In genomic region chr10:20747782-20748181, GRCh38 we compare ENCODE assay signal across 24 cellular contexts.
"Had no signal": no experiment of that assay in that cellular context is flagged by ENCODE, and none has a peak within 500 bp of the region (broad histone marks: within the 10 kb centered on the region; RNA-seq: fewer than 3 reads in every experiment).

No MANE protein-coding gene starts in this region.

- H3K9me3 ChIP-seq: ovary, right lobe of liver, uterus had no signal

- H3K27ac ChIP-seq: neural progenitor cell, ovary, parathyroid adenoma, psoas muscle, right lobe of liver, sigmoid colon, transverse colon, upper lobe of right lung, uterus had no signal

- H3K4me3 ChIP-seq: neural progenitor cell, ovary, psoas muscle, right lobe of liver, sigmoid colon, tibial artery, transverse colon, upper lobe of right lung, uterus had no signal

- H3K79me2 ChIP-seq: parathyroid adenoma had no signal

- H3K4me1 ChIP-seq: neural progenitor cell, parathyroid adenoma, psoas muscle, right lobe of liver, sigmoid colon, transverse colon, upper lobe of right lung, uterus had no signal

- H3K27me3 ChIP-seq: neural progenitor cell, ovary, right lobe of liver, sigmoid colon, tibial artery, transverse colon, upper lobe of right lung, uterus had no signal

- H3K36me3 ChIP-seq: ovary, right lobe of liver, sigmoid colon, tibial artery, transverse colon, upper lobe of right lung, uterus had no signal

- H3K4me2 ChIP-seq: neural progenitor cell had no signal

- H2AFZ ChIP-seq: neural progenitor cell, parathyroid adenoma had no signal

- DNase-seq: naive thymus-derived CD4-positive, alpha-beta T cell; occipital lobe; ovary; posterior cingulate gyrus; psoas muscle; right cardiac atrium; right lobe of liver; sigmoid colon; small intestine; stimulated activated CD4-positive, alpha-beta T cell treated with anti-CD3 and anti-CD28 coated beads, Interleukin-15, amount 100 ng/mL, for 24 hours; stimulated activated CD4-positive, alpha-beta T cell treated with anti-CD3 and anti-CD28 coated beads, Interleukin-2, amount 100 ng/mL, for 24 hours; stimulated activated CD4-positive, alpha-beta T cell treated with anti-CD3 and anti-CD28 coated beads, Interleukin-2, amount 100 ng/mL, for 48 hours; stimulated activated CD4-positive, alpha-beta T cell treated with anti-CD3 and anti-CD28 coated beads, Interleukin-4, amount 100 ng/mL, for 24 hours; stimulated activated naive B cell treated with anti-CD40 and anti-IgM and Interleukin-4, amounts not matched to agents 10 μg/mL and 1 μg/mL and 100 μg/mL, for 72 hours; stimulated activated naive CD8-positive, alpha-beta T cell treated with anti-CD3 and anti-CD28 coated beads, Interleukin-15, amount 100 ng/mL, for 72 hours; stimulated activated naive CD8-positive, alpha-beta T cell treated with anti-CD3 and anti-CD28 coated beads, Interleukin-15, Interleukin-2, amounts not matched to agents 100 U/mL and 50 U/mL, for 24 hours; substantia nigra; tibial artery; transverse colon; upper lobe of right lung; uterus had no signal

- ATAC-seq: naive thymus-derived CD4-positive, alpha-beta T cell; psoas muscle; right cardiac atrium; right lobe of liver; stimulated activated effector memory CD8-positive, alpha-beta T cell treated with anti-CD3 and anti-CD28 coated beads, Interleukin-12 subunit alpha, Interleukin-12 subunit beta, amount 100 ng/mL, for 72 hours; stimulated activated naive B cell treated with anti-CD40 and anti-IgM and Interleukin-4, amounts not matched to agents 10 μg/mL and 1 μg/mL and 100 μg/mL, for 72 hours; stimulated activated naive CD8-positive, alpha-beta T cell treated with anti-CD3 and anti-CD28 coated beads, Interleukin-15, amount 100 ng/mL, for 72 hours; stimulated activated naive CD8-positive, alpha-beta T cell treated with anti-CD3 and anti-CD28 coated beads, Interleukin-15, Interleukin-2, amounts not matched to agents 100 U/mL and 50 U/mL, for 24 hours; upper lobe of right lung had no signal

- H3K9ac ChIP-seq: neural progenitor cell, parathyroid adenoma had no signal
